1 cellular context compared by ENCODE assay signal in the genomic region with DNA sequence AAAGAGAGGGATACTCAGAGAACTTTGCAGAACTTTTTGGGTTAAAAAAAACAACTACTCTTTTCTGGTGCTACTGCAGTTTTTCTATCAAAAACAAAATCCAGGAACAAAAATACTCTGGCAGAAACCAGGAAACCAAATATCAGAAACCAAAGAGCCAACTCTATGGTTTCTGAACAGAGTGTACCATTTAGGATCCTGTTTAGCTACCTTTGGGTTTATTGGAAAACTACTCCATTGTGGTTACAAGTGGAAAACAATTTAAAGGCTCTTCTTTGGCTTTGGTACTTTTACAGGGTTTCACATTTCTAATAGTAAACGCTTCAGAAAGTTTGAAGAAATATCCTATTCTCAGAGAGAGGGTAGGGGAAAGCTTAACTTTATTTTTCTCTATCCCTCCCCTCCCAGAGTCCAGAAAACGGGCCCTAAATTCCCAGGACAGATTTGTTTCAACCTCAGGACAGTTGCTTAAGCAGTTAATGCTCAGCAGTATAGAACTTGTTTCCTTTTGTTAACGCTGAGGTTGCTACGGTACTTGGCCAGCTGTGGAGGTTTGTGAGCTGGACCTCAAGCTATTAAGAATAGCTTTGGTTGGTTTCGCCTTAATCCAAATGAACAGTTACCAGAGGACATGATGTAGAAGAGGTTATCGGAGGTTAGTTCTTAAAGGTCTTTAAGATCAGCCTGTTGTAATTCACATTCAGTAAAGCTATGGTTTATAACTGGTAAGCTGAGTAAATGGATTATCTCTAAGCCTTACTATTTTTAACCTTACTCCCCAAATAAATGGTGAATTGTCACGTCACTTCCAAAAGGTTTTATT.
TF ChIP-seq lines count a peak whose summit lies in the region.

No MANE protein-coding gene starts in this region.

TF ChIP-seq in GM12878, 131 proteins besides CTCF, POLR2A, EP300 and RAD21 (continued from another document):
- TF ChIP-seq KLF5 (IDR thresholded peaks at IDR 0.05; ENCODE audit: partially characterized antibody), result no peak
- no peak for TF ChIP-seq YY1 (IDR thresholded peaks at IDR 0.05; ENCODE audit: low read depth, low read length)
- TF ChIP-seq LARP7 (IDR thresholded peaks at IDR 0.05), result no peak
- TF ChIP-seq, protein P1, sequence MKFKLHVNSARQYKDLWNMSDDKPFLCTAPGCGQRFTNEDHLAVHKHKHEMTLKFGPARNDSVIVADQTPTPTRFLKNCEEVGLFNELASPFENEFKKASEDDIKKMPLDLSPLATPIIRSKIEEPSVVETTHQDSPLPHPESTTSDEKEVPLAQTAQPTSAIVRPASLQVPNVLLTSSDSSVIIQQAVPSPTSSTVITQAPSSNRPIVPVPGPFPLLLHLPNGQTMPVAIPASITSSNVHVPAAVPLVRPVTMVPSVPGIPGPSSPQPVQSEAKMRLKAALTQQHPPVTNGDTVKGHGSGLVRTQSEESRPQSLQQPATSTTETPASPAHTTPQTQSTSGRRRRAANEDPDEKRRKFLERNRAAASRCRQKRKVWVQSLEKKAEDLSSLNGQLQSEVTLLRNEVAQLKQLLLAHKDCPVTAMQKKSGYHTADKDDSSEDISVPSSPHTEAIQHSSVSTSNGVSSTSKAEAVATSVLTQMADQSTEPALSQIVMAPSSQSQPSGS (IDR thresholded peaks at IDR 0.05; ENCODE audit: low read length), result no peak
- no peak for TF ChIP-seq SREBF2 (IDR thresholded peaks at IDR 0.05; ENCODE audit: low read length)
- TF ChIP-seq HCFC1 (IDR thresholded peaks at IDR 0.05; ENCODE audit: low read length), result no peak
- TF ChIP-seq, protein P2, sequence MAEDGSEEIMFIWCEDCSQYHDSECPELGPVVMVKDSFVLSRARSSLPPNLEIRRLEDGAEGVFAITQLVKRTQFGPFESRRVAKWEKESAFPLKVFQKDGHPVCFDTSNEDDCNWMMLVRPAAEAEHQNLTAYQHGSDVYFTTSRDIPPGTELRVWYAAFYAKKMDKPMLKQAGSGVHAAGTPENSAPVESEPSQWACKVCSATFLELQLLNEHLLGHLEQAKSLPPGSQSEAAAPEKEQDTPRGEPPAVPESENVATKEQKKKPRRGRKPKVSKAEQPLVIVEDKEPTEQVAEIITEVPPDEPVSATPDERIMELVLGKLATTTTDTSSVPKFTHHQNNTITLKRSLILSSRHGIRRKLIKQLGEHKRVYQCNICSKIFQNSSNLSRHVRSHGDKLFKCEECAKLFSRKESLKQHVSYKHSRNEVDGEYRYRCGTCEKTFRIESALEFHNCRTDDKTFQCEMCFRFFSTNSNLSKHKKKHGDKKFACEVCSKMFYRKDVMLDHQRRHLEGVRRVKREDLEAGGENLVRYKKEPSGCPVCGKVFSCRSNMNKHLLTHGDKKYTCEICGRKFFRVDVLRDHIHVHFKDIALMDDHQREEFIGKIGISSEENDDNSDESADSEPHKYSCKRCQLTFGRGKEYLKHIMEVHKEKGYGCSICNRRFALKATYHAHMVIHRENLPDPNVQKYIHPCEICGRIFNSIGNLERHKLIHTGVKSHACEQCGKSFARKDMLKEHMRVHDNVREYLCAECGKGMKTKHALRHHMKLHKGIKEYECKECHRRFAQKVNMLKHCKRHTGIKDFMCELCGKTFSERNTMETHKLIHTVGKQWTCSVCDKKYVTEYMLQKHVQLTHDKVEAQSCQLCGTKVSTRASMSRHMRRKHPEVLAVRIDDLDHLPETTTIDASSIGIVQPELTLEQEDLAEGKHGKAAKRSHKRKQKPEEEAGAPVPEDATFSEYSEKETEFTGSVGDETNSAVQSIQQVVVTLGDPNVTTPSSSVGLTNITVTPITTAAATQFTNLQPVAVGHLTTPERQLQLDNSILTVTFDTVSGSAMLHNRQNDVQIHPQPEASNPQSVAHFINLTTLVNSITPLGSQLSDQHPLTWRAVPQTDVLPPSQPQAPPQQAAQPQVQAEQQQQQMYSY (CRISPR knock-in tag; IDR thresholded peaks at IDR 0.05), result no peak
- TF ChIP-seq ZZZ3 (IDR thresholded peaks at IDR 0.05; ENCODE audit: control insufficient read depth, insufficient read length, low read depth), result no peak
- TF ChIP-seq, protein P3, sequence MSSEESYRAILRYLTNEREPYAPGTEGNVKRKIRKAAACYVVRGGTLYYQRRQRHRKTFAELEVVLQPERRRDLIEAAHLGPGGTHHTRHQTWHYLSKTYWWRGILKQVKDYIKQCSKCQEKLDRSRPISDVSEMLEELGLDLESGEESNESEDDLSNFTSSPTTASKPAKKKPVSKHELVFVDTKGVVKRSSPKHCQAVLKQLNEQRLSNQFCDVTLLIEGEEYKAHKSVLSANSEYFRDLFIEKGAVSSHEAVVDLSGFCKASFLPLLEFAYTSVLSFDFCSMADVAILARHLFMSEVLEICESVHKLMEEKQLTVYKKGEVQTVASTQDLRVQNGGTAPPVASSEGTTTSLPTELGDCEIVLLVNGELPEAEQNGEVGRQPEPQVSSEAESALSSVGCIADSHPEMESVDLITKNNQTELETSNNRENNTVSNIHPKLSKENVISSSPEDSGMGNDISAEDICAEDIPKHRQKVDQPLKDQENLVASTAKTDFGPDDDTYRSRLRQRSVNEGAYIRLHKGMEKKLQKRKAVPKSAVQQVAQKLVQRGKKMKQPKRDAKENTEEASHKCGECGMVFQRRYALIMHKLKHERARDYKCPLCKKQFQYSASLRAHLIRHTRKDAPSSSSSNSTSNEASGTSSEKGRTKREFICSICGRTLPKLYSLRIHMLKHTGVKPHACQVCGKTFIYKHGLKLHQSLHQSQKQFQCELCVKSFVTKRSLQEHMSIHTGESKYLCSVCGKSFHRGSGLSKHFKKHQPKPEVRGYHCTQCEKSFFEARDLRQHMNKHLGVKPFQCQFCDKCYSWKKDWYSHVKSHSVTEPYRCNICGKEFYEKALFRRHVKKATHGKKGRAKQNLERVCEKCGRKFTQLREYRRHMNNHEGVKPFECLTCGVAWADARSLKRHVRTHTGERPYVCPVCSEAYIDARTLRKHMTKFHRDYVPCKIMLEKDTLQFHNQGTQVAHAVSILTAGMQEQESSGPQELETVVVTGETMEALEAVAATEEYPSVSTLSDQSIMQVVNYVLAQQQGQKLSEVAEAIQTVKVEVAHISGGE (CRISPR knock-in tag; IDR thresholded peaks at IDR 0.05), result no peak
- TF ChIP-seq TARDBP (IDR thresholded peaks at IDR 0.05; ENCODE audit: borderline replicate concordance), result no peak
- no peak for TF ChIP-seq FOXK2 (IDR thresholded peaks at IDR 0.05)
- no peak for TF ChIP-seq JUNB (IDR thresholded peaks at IDR 0.05)
- TF ChIP-seq RB1 (IDR thresholded peaks at IDR 0.05; ENCODE audit: borderline replicate concordance), result no peak
- TF ChIP-seq TBL1XR1 (IDR thresholded peaks at IDR 0.05; ENCODE audit: low read depth, low read length), result no peak
- TF ChIP-seq, protein P4, sequence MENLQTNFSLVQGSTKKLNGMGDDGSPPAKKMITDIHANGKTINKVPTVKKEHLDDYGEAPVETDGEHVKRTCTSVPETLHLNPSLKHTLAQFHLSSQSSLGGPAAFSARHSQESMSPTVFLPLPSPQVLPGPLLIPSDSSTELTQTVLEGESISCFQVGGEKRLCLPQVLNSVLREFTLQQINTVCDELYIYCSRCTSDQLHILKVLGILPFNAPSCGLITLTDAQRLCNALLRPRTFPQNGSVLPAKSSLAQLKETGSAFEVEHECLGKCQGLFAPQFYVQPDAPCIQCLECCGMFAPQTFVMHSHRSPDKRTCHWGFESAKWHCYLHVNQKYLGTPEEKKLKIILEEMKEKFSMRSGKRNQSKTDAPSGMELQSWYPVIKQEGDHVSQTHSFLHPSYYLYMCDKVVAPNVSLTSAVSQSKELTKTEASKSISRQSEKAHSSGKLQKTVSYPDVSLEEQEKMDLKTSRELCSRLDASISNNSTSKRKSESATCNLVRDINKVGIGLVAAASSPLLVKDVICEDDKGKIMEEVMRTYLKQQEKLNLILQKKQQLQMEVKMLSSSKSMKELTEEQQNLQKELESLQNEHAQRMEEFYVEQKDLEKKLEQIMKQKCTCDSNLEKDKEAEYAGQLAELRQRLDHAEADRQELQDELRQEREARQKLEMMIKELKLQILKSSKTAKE (IDR thresholded peaks at IDR 0.05; ENCODE audit: low read depth, poor library complexity, severe bottlenecking), result no peak
- no peak for TF ChIP-seq NFIC (IDR thresholded peaks at IDR 0.05; ENCODE audit: low read depth, low read length)
TF ChIP-seq in GM12878: peak in this region for 0.
